In the genomic region with DNA sequence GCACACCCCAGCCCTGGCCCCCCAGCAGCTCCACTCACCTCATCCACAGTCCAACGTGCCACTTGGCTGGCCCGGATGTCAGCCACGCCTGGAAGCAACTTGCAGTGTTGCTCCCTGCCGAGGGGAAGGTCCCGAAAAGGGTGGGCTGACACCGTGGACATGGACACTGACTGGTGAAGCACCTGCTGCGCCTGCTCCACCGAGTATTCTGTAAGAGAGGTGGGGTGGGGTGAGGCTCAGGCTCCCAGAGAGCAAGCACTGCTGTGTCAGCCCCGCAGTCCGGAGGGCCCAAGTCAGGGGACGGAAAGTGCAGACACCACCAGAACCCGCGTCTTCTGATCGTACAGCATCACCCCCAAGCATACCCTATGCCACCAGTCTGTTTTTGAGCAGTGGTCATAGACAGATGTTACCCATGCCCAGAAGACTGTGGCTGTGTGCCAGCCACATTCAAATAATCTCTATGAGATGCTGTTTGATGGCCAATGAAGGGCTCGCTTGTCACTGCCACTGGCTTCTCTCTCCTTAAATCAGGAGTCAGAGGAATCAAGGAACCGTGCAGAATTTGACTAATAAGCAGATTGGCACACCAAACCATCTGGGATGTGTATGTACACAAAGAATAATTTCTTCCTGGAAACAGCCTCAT, we compare ENCODE assay signal across 17 cellular contexts.
"Had no signal": no experiment of that assay in that cellular context is flagged by ENCODE, and none has a peak within 500 bp of the region (broad histone marks: within the 10 kb centered on the region; RNA-seq: fewer than 3 reads in every experiment).

No MANE protein-coding gene starts in this region.

- H3K4me3 ChIP-seq: ascending aorta, gastroesophageal sphincter, heart left ventricle, spleen, thyroid gland had no signal

- H3K27ac ChIP-seq: ascending aorta, gastroesophageal sphincter, heart left ventricle, spleen, thyroid gland had no signal

- H3K36me3 ChIP-seq: ascending aorta, gastroesophageal sphincter, heart left ventricle, spleen, thyroid gland had no signal

- ATAC-seq: activated CD4-positive, CD25-positive, alpha-beta regulatory T cell treated with anti-CD3 and anti-CD28 coated beads, Interleukin-2, amount 50 U/mL, for 24 hours; activated T-cell treated with anti-CD3 and anti-CD28 coated beads, Interleukin-2, amount 50 U/mL, for 4 hours; esophagus mucosa; gastroesophageal sphincter; heart left ventricle; stimulated activated naive B cell treated with anti-CD40 and anti-IgM and Interleukin-4, amounts not matched to agents 10 μg/mL and 1 μg/mL and 100 μg/mL, for 72 hours had no signal

- H3K27me3 ChIP-seq: ascending aorta, gastroesophageal sphincter, spleen, thyroid gland had no signal

- DNase-seq: activated CD8-positive, alpha-beta memory T cell treated with anti-CD3 and anti-CD28 coated beads, Interleukin-2, amount 50 U/mL, for 4 hours; activated naive CD4-positive, alpha-beta T cell treated with anti-CD3 and anti-CD28 coated beads, Interleukin-2, amount 10 ng/mL, durations not matched to agents 7 days and 5 days; activated naive CD8-positive, alpha-beta T cell treated with anti-CD3 and anti-CD28 coated beads, Interleukin-2, amount 50 U/mL, for 24 hours; activated T-cell treated with anti-CD3 and anti-CD28 coated beads, Interleukin-2, amount 50 U/mL, for 4 hours; cortex of kidney; effector CD4-positive, alpha-beta T cell; heart left ventricle; kidney glomerular epithelial cell; nephron progenitor cell; spleen; stimulated activated CD4-positive, alpha-beta T cell treated with anti-CD3 and anti-CD28 coated beads, Interleukin-4, amount 100 ng/mL, for 4 hours; stimulated activated naive B cell treated with anti-CD40 and anti-IgM and Interleukin-4, amounts not matched to agents 10 μg/mL and 1 μg/mL and 100 μg/mL, for 72 hours; thyroid gland had no signal

- H3K9me3 ChIP-seq: ascending aorta, gastroesophageal sphincter, heart left ventricle, spleen, thyroid gland had no signal

- H3K4me1 ChIP-seq: ascending aorta, gastroesophageal sphincter, spleen, thyroid gland had no signal
